In genomic region chr3:46936733-46937250, GRCh38 we compare ENCODE assay signal across 13 cellular contexts. TPM values are rescaled to one million over a fixed set of nuclear protein-coding genes. Genes with fewer than 3 reads are reported as not detected.
A peak's percentile ranks its signal among the peaks of the same experiment; 100 is the strongest.
DNase-seq lines count a peak whose midpoint lies in the region; ATAC-seq and TF ChIP-seq lines count a peak whose summit lies in the region.
"Had no signal": no experiment of that assay in that cellular context is flagged by ENCODE, and none has a peak within 500 bp of the region (broad histone marks: within the 10 kb centered on the region; RNA-seq: fewer than 3 reads in every experiment).

No MANE protein-coding gene starts in this region.

- no peak for TF ChIP-seq CTCF in PC-3 (conservative IDR thresholded peaks at IDR 0.05; ENCODE audit: low read depth, low read length)
- no peak for TF ChIP-seq CTCF in foreskin fibroblast (IDR thresholded peaks at IDR 0.05; ENCODE audit: low read depth, low read length)

- peaks cover 4% of the 10 kb centered on the region; the same call in 1 of the 2 replicates for H4K20me1 ChIP-seq in PC-3 (ENCODE audit: low read length)

- H3K4me3 Mint-ChIP-seq in CD4-positive, CD25-positive, alpha-beta regulatory T cell: no peak overlapping the region

- no peak overlapping the region for H3K4me3 ChIP-seq in CD4-positive, CD25-positive, alpha-beta regulatory T cell (ENCODE audit: low read depth, low read length)
- H3K4me3 ChIP-seq in PC-3 (ENCODE audit: low read length) (no peak overlapping the region), foreskin fibroblast (ENCODE audit: low read depth in 1 of 2, low read length in 2 of 2) (no peak overlapping the region), skeletal muscle satellite cell (ENCODE audit: low read length) (no peak overlapping the region)

- H3K4me1 Mint-ChIP-seq in CD4-positive, CD25-positive, alpha-beta regulatory T cell: peaks cover 19 to 65% (median 30%) of the 10 kb centered on the region in 4 donors

- H3K4me2 ChIP-seq in PC-3 (ENCODE audit: low read length) (no peak overlapping the region), skeletal muscle satellite cell (ENCODE audit: low read length) (peak overlapping the region; percentile 23)

- intact Hi-C loops in PC-3 (cut with micrococcal nuclease): no loop called here

- H3K27me3 ChIP-seq in CD4-positive, CD25-positive, alpha-beta regulatory T cell (ENCODE audit: control insufficient read depth, insufficient read depth, low read length): no peaks in the 10 kb centered on the region
- no peaks in the 10 kb centered on the region for H3K27me3 ChIP-seq in PC-3 (ENCODE audit: low read length)
- H3K27me3 ChIP-seq in skeletal muscle satellite cell (ENCODE audit: control insufficient read depth, insufficient read depth, low read length): no peaks in the 10 kb centered on the region

- no peaks in the 10 kb centered on the region for H3K27me3 Mint-ChIP-seq in CD4-positive, CD25-positive, alpha-beta regulatory T cell

- no peak overlapping the region for H2AFZ ChIP-seq in PC-3 (ENCODE audit: low read length)

- POLR2A ChIA-PET in PC-3 (lab: Charles Lee; ENCODE audit: unreplicated experiment): interaction anchor here (0.6 kb wide), 1 partner anchor 45 kb away, joined by 11 read pairs; no protein-coding TSS in a partner anchor

- peaks cover 35% of the 10 kb centered on the region for H3K36me3 Mint-ChIP-seq in CD4-positive, CD25-positive, alpha-beta regulatory T cell

- H3K27ac Mint-ChIP-seq in CD4-positive, CD25-positive, alpha-beta regulatory T cell: peak overlapping the region in 2 of 3 donors; percentile 49 to 83

- H3K27ac ChIP-seq in CD4-positive, CD25-positive, alpha-beta regulatory T cell (ENCODE audit: insufficient read depth, low read length, poor library complexity, severe bottlenecking): no peak overlapping the region
- 0 out of 2 replicates have a peak overlapping the region, but pooled peaks have one; percentile 2 for H3K27ac ChIP-seq in PC-3 (ENCODE audit: low read length)

- no TSS peak for BruUV-seq in PC-3 (replicated peaks; lab: Mats Ljungman, UMichigan)

- peaks cover 10% of the 10 kb centered on the region for H3F3A ChIP-seq in PC-3 (ENCODE audit: low read length, unreplicated experiment)

- CTCF ChIA-PET in PC-3 (lab: Charles Lee): interaction anchor here (0.6 to 0.9 kb wide), 2 partner anchors 23 to 39 kb away, joined by 3 to 7 read pairs; no protein-coding TSS in a partner anchor

- H3K9ac ChIP-seq in PC-3 (ENCODE audit: low read length): no peak overlapping the region
- H3K9ac ChIP-seq in skeletal muscle satellite cell (ENCODE audit: low read depth, low read length): peak overlapping the region; percentile 49

- no peaks in the 10 kb centered on the region for H3K9me3 Mint-ChIP-seq in CD4-positive, CD25-positive, alpha-beta regulatory T cell

- no peak for DNase-seq in CD4-positive, CD25-positive, alpha-beta regulatory T cell
- DNase-seq in PC-3 (no peak), foreskin fibroblast (peak; percentile 64 to 78), DMS79 (lab: John Stamatoyannopoulos, UW) (no peak)
- DNase-seq: activated gamma-delta T cell treated with Interleukin-2 at 50 U/mL for 16 hours, GDM1, NCI-H2227 treated with DMSO at 0.1 percent for 48 hours, T1000 had no signal

- H3K9me3 ChIP-seq in CD4-positive, CD25-positive, alpha-beta regulatory T cell (ENCODE audit: control insufficient read depth in 2 of 2, low read length in 2 of 2): no peaks in the 10 kb centered on the region
- H3K9me3 ChIP-seq in PC-3 (ENCODE audit: low read length) (no peaks in the 10 kb centered on the region), skeletal muscle satellite cell (replicated peaks; ENCODE audit: low read length) (no peaks in the 10 kb centered on the region)

- peaks cover 91% of the 10 kb centered on the region for H3K79me2 ChIP-seq in PC-3 (ENCODE audit: low read length)

- peaks cover 58% of the 10 kb centered on the region for H3K36me3 ChIP-seq in CD4-positive, CD25-positive, alpha-beta regulatory T cell (ENCODE audit: control insufficient read depth, insufficient read depth, low read length)
- H3K36me3 ChIP-seq in PC-3 (ENCODE audit: low read depth, low read length) (peaks cover 49% of the 10 kb centered on the region), skeletal muscle satellite cell (ENCODE audit: insufficient read depth, low read length) (peaks cover 48% of the 10 kb centered on the region)

- no peak for ATAC-seq in CD4-positive, CD25-positive, alpha-beta regulatory T cell (ENCODE audit: low read depth in 2 of 2)
- no peak for ATAC-seq in PC-3
- ATAC-seq in GM21367 (IDR thresholded peaks at IDR 0.05; ENCODE audit: unreplicated experiment): no peak
- no peak for ATAC-seq in HG02759 (IDR thresholded peaks at IDR 0.05; ENCODE audit: unreplicated experiment)
- ATAC-seq in HG03139 (IDR thresholded peaks at IDR 0.05; ENCODE audit: unreplicated experiment): no peak
- ATAC-seq: left lobe of liver had no signal

- H3K4me1 ChIP-seq in CD4-positive, CD25-positive, alpha-beta regulatory T cell (ENCODE audit: control insufficient read depth, insufficient read depth, low read length, poor library complexity, severe bottlenecking): peaks cover 28% of the 10 kb centered on the region
- peaks cover 50% of the 10 kb centered on the region for H3K4me1 ChIP-seq in PC-3 (ENCODE audit: insufficient read depth, low read length)
- peaks cover 59% of the 10 kb centered on the region for H3K4me1 ChIP-seq in skeletal muscle satellite cell (ENCODE audit: control insufficient read depth, insufficient read depth, low read length)

- no peaks in the 10 kb centered on the region for H3K9me2 ChIP-seq in PC-3 (replicated peaks; ENCODE audit: low read length)

RNA-seq across cellular contexts. Expression of gene CCDC12, which starts 39.8 kb away (rescaled TPM):
- 71.8 TPM for total RNA-seq in CD4-positive, CD25-positive, alpha-beta regulatory T cell
- polyA plus RNA-seq in CD4-positive, CD25-positive, alpha-beta regulatory T cell: 100 to 1,000 TPM in 3 of 4 donors, 10 to 100 TPM in 1; 90.4 to 116 (median 106) TPM
- 44.2 and 67.8 TPM in 2 replicates for total RNA-seq in PC-3 (2014; rRNA removed)
- total RNA-seq in skeletal muscle satellite cell (2012; rRNA removed): 19.2 and 27.4 TPM in 2 replicates

RNA-seq across cellular contexts. Expression of gene NBEAL2, which starts 42.7 kb away (rescaled TPM):
- 429 TPM for total RNA-seq in CD4-positive, CD25-positive, alpha-beta regulatory T cell
- polyA plus RNA-seq in CD4-positive, CD25-positive, alpha-beta regulatory T cell: 10 to 100 TPM in 2 of 4 donors, 1 to 10 TPM in 2; 4.7 to 13.5 (median 8.6) TPM
- total RNA-seq in PC-3 (2014; rRNA removed): 50.7 and 77.2 TPM in 2 replicates
- 3.3 and 3.7 TPM in 2 replicates for total RNA-seq in skeletal muscle satellite cell (2012; rRNA removed)

RNA-seq across cellular contexts. Expression of gene PTH1R, which starts 59.3 kb away (rescaled TPM):
- not detected for total RNA-seq in CD4-positive, CD25-positive, alpha-beta regulatory T cell
- not detected for polyA plus RNA-seq in CD4-positive, CD25-positive, alpha-beta regulatory T cell
- not detected in 2 replicates for total RNA-seq in PC-3 (2014; rRNA removed)
- total RNA-seq in skeletal muscle satellite cell (2012; rRNA removed): 0.22 and 0.76 TPM in 2 replicates

Comparison
In these comparisons a context has a peak if more than half of its experiments do, and no peak if none do; other contexts are left out.
1. DNase-seq: peak in foreskin fibroblast (2 of 2); none in CD4-positive, CD25-positive, alpha-beta regulatory T cell (0 of 3), PC-3 (single experiment) and DMS79 (single experiment).